ENCODE assay signal across 9 cellular contexts in the genomic region with DNA sequence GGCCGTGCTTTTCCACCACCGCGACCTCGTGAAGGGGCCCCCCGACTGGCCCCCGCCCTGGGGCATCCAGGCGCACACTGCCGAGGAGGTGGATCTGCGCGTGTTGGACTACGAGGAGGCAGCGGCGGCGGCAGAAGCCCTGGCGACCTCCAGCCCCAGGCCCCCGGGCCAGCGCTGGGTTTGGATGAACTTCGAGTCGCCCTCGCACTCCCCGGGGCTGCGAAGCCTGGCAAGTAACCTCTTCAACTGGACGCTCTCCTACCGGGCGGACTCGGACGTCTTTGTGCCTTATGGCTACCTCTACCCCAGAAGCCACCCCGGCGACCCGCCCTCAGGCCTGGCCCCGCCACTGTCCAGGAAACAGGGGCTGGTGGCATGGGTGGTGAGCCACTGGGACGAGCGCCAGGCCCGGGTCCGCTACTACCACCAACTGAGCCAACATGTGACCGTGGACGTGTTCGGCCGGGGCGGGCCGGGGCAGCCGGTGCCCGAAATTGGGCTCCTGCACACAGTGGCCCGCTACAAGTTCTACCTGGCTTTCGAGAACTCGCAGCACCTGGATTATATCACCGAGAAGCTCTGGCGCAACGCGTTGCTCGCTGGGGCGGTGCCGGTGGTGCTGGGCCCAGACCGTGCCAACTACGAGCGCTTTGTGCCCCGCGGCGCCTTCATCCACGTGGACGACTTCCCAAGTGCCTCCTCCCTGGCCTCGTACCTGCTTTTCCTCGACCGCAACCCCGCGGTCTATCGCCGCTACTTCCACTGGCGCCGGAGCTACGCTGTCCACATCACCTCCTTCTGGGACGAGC. TPM values are rescaled to one million over a fixed set of nuclear protein-coding genes. Genes with fewer than 3 reads are reported as not detected.
DNase-seq lines count a peak whose midpoint lies in the region; ATAC-seq and TF ChIP-seq lines count a peak whose summit lies in the region.
"Had no signal": no experiment of that assay in that cellular context is flagged by ENCODE, and none has a peak within 500 bp of the region (broad histone marks: within the 10 kb centered on the region; RNA-seq: fewer than 3 reads in every experiment).

No MANE protein-coding gene starts in this region.

- H3K27me3 Mint-ChIP-seq in endothelial cell (ENCODE audit: unreplicated experiment) (peaks cover 11% of the 10 kb centered on the region), naive B cell (peaks cover 0 to 12% (median 0%) of the 10 kb centered on the region in 3 donors)

- no peak for ATAC-seq in naive B cell (ENCODE audit: low read depth in 2 of 2)
- no peak for ATAC-seq in HG03457 (IDR thresholded peaks at IDR 0.05; ENCODE audit: unreplicated experiment)

- 0 out of 2 replicates have a peak overlapping the region, but pooled peaks have one; percentile 85 for H3K27ac ChIP-seq in PC-9

- no peaks in the 10 kb centered on the region for H3K9me3 Mint-ChIP-seq in endothelial cell (ENCODE audit: unreplicated experiment)
- H3K9me3 Mint-ChIP-seq in naive B cell, result no peaks in the 10 kb centered on the region

- peak; percentile 33 for DNase-seq in D341Med (ENCODE audit: low spot score)
- no peak for DNase-seq in PC-9
- DNase-seq in endothelial cell (ENCODE audit: low spot score), result no peak
- no peak for DNase-seq in naive B cell
- no peak for DNase-seq in H4 (ENCODE audit: low spot score)
- DNase-seq in NCI-H524 treated with DMSO at 0.1 percent for 48 hours (lab: John Stamatoyannopoulos, UW), result no peak
- no peak for DNase-seq in A172 (ENCODE audit: low spot score)

- no peaks in the 10 kb centered on the region; the same call in 1 of the 2 replicates for H4K20me1 ChIP-seq in PC-9 (ENCODE audit: insufficient read depth)

- no peaks in the 10 kb centered on the region for H3K36me3 ChIP-seq in PC-9 (ENCODE audit: low read depth)

- H3K36me3 Mint-ChIP-seq in endothelial cell (ENCODE audit: low read depth, unreplicated experiment) (no peaks in the 10 kb centered on the region), naive B cell (no peaks in the 10 kb centered on the region)

- no peaks in the 10 kb centered on the region for H3K9me3 ChIP-seq in PC-9 (ENCODE audit: insufficient read depth, low read depth)

- H3K4me3 Mint-ChIP-seq in endothelial cell (ENCODE audit: unreplicated experiment) (peak overlapping the region; percentile 86), naive B cell (peak overlapping the region; percentile 71 to 98 (median 81))

- H3K9me2 ChIP-seq in PC-9 (ENCODE audit: insufficient read depth), result no peaks in the 10 kb centered on the region

- POLR2A ChIA-PET in PC-9 (lab: Charles Lee; ENCODE audit: unreplicated experiment), result interaction anchor here (0.6 to 0.7 kb wide), 2 partner anchors 10 to 1833 kb away, joined by 3 to 4 read pairs; no protein-coding TSS in a partner anchor

- intact Hi-C loops in PC-9 (cut with micrococcal nuclease; ENCODE audit: unreplicated experiment), result loop anchor here (1.0 to 5.0 kb wide), 2 partner anchors 43 to 192 kb away; no protein-coding TSS in a partner anchor

- no TSS peak for BruUV-seq in PC-9 (replicated peaks; lab: Mats Ljungman, UMichigan)

- H3K4me3 ChIP-seq in PC-9, result peak overlapping the region; percentile 87

- peak overlapping the region; percentile 82 for H3K4me2 ChIP-seq in PC-9

- no peak overlapping the region for H3K27ac Mint-ChIP-seq in endothelial cell (ENCODE audit: unreplicated experiment)
- peak overlapping the region in 3 of 6 donors; percentile 42 to 75 (median 57) for H3K27ac Mint-ChIP-seq in naive B cell

- no peaks in the 10 kb centered on the region for H3K27me3 ChIP-seq in PC-9 (ENCODE audit: insufficient read depth, low read depth)

- H3K4me1 Mint-ChIP-seq in endothelial cell (ENCODE audit: unreplicated experiment) (peaks cover 13% of the 10 kb centered on the region), naive B cell (peaks cover 16 to 33% (median 32%) of the 10 kb centered on the region in 3 donors)

- peak overlapping the region; percentile 95 for H2AFZ ChIP-seq in PC-9

- peaks cover 34% of the 10 kb centered on the region for H3K79me2 ChIP-seq in PC-9 (ENCODE audit: low read depth)

- CTCF ChIA-PET in PC-9 (lab: Charles Lee), result no interaction called here

- peaks cover 18% of the 10 kb centered on the region for H3F3A ChIP-seq in PC-9 (ENCODE audit: insufficient read depth, low read depth)

- TF ChIP-seq CTCF in PC-9 (conservative IDR thresholded peaks at IDR 0.05), result no peak
- TF ChIP-seq CTCF in endothelial cell (IDR thresholded peaks at IDR 0.05; ENCODE audit: unreplicated experiment), result no peak

- peaks cover 45% of the 10 kb centered on the region for H3K4me1 ChIP-seq in PC-9 (replicated peaks; ENCODE audit: insufficient read depth)

RNA-seq across cellular contexts. Expression of gene FUT4, which starts 1.3 kb away (rescaled TPM):
- 1.9 and 2.0 TPM in 2 replicates for total RNA-seq in PC-9 (2021)
- 6.3 TPM for total RNA-seq in endothelial cell (ENCODE audit: unreplicated experiment)
- 1 to 10 TPM in 3 of 6 donors, under 1 TPM in 3; 0.06 to 1.2 (median 1.00) TPM for polyA plus RNA-seq in naive B cell (ENCODE audit: low read depth in 6 of 6)
- total RNA-seq in H4 (2014; rRNA removed; shearing (Covaris generic)), result not detected in 2 replicates
- 1.00 and 1.2 TPM in 2 replicates for total RNA-seq in A172 (2014; rRNA removed; shearing (Covaris generic))

RNA-seq across cellular contexts. Expression of gene PIWIL4, which starts 22.1 kb away (rescaled TPM):
- 0.26 and 0.33 TPM in 2 replicates for total RNA-seq in PC-9 (2021)
- 0.54 TPM for total RNA-seq in endothelial cell (ENCODE audit: unreplicated experiment)
- under 1 TPM in 4 of 6 donors, not detected in 2; 0.33 to 0.89 (median 0.59) TPM for polyA plus RNA-seq in naive B cell (ENCODE audit: low read depth in 6 of 6)
- not detected in 2 replicates for total RNA-seq in H4 (2014; rRNA removed; shearing (Covaris generic))
- 0.24 and 3.2 TPM in 2 replicates for total RNA-seq in A172 (2014; rRNA removed; shearing (Covaris generic))

RNA-seq across cellular contexts. Expression of gene C11orf97, which starts 32.8 kb away (rescaled TPM):
- total RNA-seq in PC-9 (2021) (not detected in 2 replicates), endothelial cell (ENCODE audit: unreplicated experiment) (not detected)
- not detected for polyA plus RNA-seq in naive B cell (ENCODE audit: low read depth in 6 of 6)
- total RNA-seq in H4 (2014; rRNA removed; shearing (Covaris generic)), result not detected in 2 replicates
- not detected in 2 replicates for total RNA-seq in A172 (2014; rRNA removed; shearing (Covaris generic))
- total RNA-seq: lung microvascular endothelial cell had no signal

RNA-seq across cellular contexts. Expression of gene ANKRD49, which starts 51.3 kb away (rescaled TPM):
- total RNA-seq in PC-9 (2021), result 8.7 and 12.7 TPM in 2 replicates
- 8.1 TPM for total RNA-seq in endothelial cell (ENCODE audit: unreplicated experiment)
- polyA plus RNA-seq in naive B cell (ENCODE audit: low read depth in 6 of 6), result 10 to 100 TPM; 36.1 to 64.2 (median 51.3) TPM
- total RNA-seq in H4 (2014; rRNA removed; shearing (Covaris generic)), result 7.9 and 13.3 TPM in 2 replicates
- total RNA-seq in A172 (2014; rRNA removed; shearing (Covaris generic)), result 13.2 and 22.7 TPM in 2 replicates

RNA-seq across cellular contexts. Expression of gene MRE11, which starts 51.4 kb away (rescaled TPM):
- total RNA-seq in PC-9 (2021) (40.3 and 41.1 TPM in 2 replicates), endothelial cell (ENCODE audit: unreplicated experiment) (17.1 TPM)
- 10 to 100 TPM in 5 of 6 donors, 1 to 10 TPM in 1; 9.7 to 19.5 (median 14.9) TPM for polyA plus RNA-seq in naive B cell (ENCODE audit: low read depth in 6 of 6)
- 22.9 and 30.9 TPM in 2 replicates for total RNA-seq in H4 (2014; rRNA removed; shearing (Covaris generic))
- total RNA-seq in A172 (2014; rRNA removed; shearing (Covaris generic)), result 12.6 and 27.0 TPM in 2 replicates
